17 cellular contexts compared by ENCODE assay signal in the genomic region with DNA sequence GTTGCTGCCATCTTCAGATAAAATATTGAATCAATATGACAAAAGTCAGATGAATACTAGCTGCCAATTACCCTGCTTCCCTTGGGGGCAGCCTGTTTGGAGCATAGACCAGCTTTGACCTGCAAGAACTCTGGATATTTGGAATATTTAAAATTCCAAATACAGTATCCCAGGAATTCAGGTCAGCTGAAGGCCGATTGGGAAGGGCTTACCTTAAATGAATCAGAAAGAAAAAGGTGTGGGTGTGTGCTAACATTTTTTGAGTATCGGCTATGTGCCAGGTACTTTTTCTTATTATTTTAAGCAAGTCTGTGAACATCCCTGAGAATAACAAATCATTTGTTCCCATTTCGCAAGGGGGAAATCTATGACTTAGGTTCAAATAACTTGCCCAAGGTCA. TPM values are rescaled to one million over a fixed set of nuclear protein-coding genes. Genes with fewer than 3 reads are reported as not detected.
DNase-seq lines count a peak whose midpoint lies in the region; ATAC-seq and TF ChIP-seq lines count a peak whose summit lies in the region.
"Had no signal": no experiment of that assay in that cellular context is flagged by ENCODE, and none has a peak within 500 bp of the region (broad histone marks: within the 10 kb centered on the region; RNA-seq: fewer than 3 reads in every experiment).

No MANE protein-coding gene starts in this region.

- no peaks in the 10 kb centered on the region for H4K20me1 ChIP-seq in mammary epithelial cell (ENCODE audit: insufficient read depth, low read length)
- no peaks in the 10 kb centered on the region for H4K20me1 ChIP-seq in PC-9 (ENCODE audit: insufficient read depth)

- no peak overlapping the region for H3K9ac ChIP-seq in mammary epithelial cell (ENCODE audit: insufficient read depth, low read length)

- in situ Hi-C loops in mammary epithelial cell (cut with MboI; ENCODE audit: low sequenced_read_pairs in 2 of 2), result no loop called here

- intact Hi-C loops in Caco-2 (cut with micrococcal nuclease; ENCODE audit: unreplicated experiment) (loop anchor here (2.0 kb wide), 1 partner anchor 68 kb away; no protein-coding TSS in a partner anchor), mammary epithelial cell (cut with micrococcal nuclease) (loop anchor here (5.0 to 10.0 kb wide), 2 partner anchors 68 to 514 kb away; no protein-coding TSS in a partner anchor), aorta (cut with DNase I) (no loop called here), PC-9 (cut with micrococcal nuclease; ENCODE audit: unreplicated experiment) (no loop called here)

- peak overlapping the region; percentile 89 for H2AFZ ChIP-seq in mammary epithelial cell (ENCODE audit: low read depth, low read length)
- no peak overlapping the region for H2AFZ ChIP-seq in PC-9

- peak overlapping the region; percentile 17 for H3K27ac ChIP-seq in mammary epithelial cell (ENCODE audit: insufficient read depth, low read depth, low read length)
- H3K27ac ChIP-seq in aorta (ENCODE audit: low read depth in 1 of 2, low read length in 2 of 2), result no peak overlapping the region
- H3K27ac ChIP-seq in PC-9, result no peak overlapping the region
- H3K27ac ChIP-seq: right atrium auricular region had no signal

- 0% methylated on average over 3 of the region's 3 CpGs for WGBS in mammary epithelial cell (ENCODE audit: low coverage, missing lambda C conversion rate)
- 86 to 92% methylated on average over 3 of the region's 3 CpGs for WGBS in aorta, 2 donors

- no peaks in the 10 kb centered on the region for H3F3A ChIP-seq in PC-9 (ENCODE audit: insufficient read depth, low read depth)

- no peaks in the 10 kb centered on the region for H3K9me3 Mint-ChIP-seq in Caco-2 (ENCODE audit: unreplicated experiment)
- H3K9me3 Mint-ChIP-seq in neural crest cell, result peaks cover 4% of the 10 kb centered on the region

- H3K36me3 ChIP-seq in Caco-2 (ENCODE audit: control insufficient read depth, insufficient read depth, low read length) (no peaks in the 10 kb centered on the region), mammary epithelial cell (ENCODE audit: insufficient read depth, low read length) (no peaks in the 10 kb centered on the region), aorta (ENCODE audit: control insufficient read depth in 1 of 2, insufficient read depth in 2 of 2, low read length in 1 of 2) (no peaks in the 10 kb centered on the region), PC-9 (ENCODE audit: low read depth) (no peaks in the 10 kb centered on the region)
- H3K36me3 ChIP-seq: heart right ventricle, right atrium auricular region had no signal

- dilution Hi-C loops in mammary epithelial cell (cut with HindIII; ENCODE audit: low sequenced_read_pairs), result no loop called here

- H3K79me2 ChIP-seq in mammary epithelial cell (ENCODE audit: insufficient read depth, low read length) (no peaks in the 10 kb centered on the region), PC-9 (ENCODE audit: low read depth) (no peaks in the 10 kb centered on the region)

- no peak for TF ChIP-seq CTCF in Caco-2 (IDR thresholded peaks at IDR 0.05; ENCODE audit: insufficient read depth in 1 of 2, low read depth in 1 of 2, low read length in 1 of 2, severe bottlenecking in 1 of 2, unreplicated experiment in 1 of 2)
- TF ChIP-seq CTCF in mammary epithelial cell (conservative IDR thresholded peaks at IDR 0.05 in 1 of 2, IDR thresholded peaks at IDR 0.05 in 1 of 2; ENCODE audit: extremely low read depth in 1 of 2, insufficient read depth in 1 of 2, low read depth in 1 of 2, low read length in 2 of 2), result no peak
- no peak for TF ChIP-seq CTCF in neural crest cell (conservative IDR thresholded peaks at IDR 0.05)
- no peak for TF ChIP-seq CTCF in PC-9 (conservative IDR thresholded peaks at IDR 0.05)

- H3K4me2 ChIP-seq in mammary epithelial cell (ENCODE audit: insufficient read depth, low read depth, low read length) (peak overlapping the region; percentile 31), PC-9 (no peak overlapping the region)

- H3K4me1 Mint-ChIP-seq in Caco-2 (ENCODE audit: low read depth, unreplicated experiment) (peaks cover 35% of the 10 kb centered on the region), neural crest cell (peaks cover 71% of the 10 kb centered on the region)

- H3K9me3 ChIP-seq in Caco-2 (no peaks in the 10 kb centered on the region), mammary epithelial cell (replicated peaks; ENCODE audit: insufficient read depth, low read length) (no peaks in the 10 kb centered on the region), aorta (ENCODE audit: control insufficient read depth, low read length) (no peaks in the 10 kb centered on the region), PC-9 (ENCODE audit: insufficient read depth, low read depth) (no peaks in the 10 kb centered on the region)
- H3K9me3 ChIP-seq: heart right ventricle, right atrium auricular region had no signal

- H3K27me3 Mint-ChIP-seq in Caco-2 (ENCODE audit: insufficient read depth, unreplicated experiment) (no peaks in the 10 kb centered on the region), neural crest cell (ENCODE audit: low read depth) (peaks cover 36% of the 10 kb centered on the region)

- peak; percentile 24 to 47 for DNase-seq in Caco-2
- peak; percentile 19 for DNase-seq in NCI-H226
- DNase-seq in mammary epithelial cell, result peak; percentile 85
- no peak for DNase-seq in neural crest cell (ENCODE audit: low read depth, low spot score)
- DNase-seq in aorta, result no peak
- no peak for DNase-seq in PC-9
- DNase-seq: activated CD4-positive, alpha-beta T cell treated with anti-CD3 and anti-CD28 coated beads, Interleukin-2, amount 50 U/mL, for 48 hours; activated T-cell treated with anti-CD3 and anti-CD28 coated beads, Interleukin-2, amount 50 U/mL, for 1 hour; COR-L47; effector CD8-positive, alpha-beta T cell; heart right ventricle; NCI-H1092 treated with DMSO at 0.1 percent for 48 hours; NCI-H2171 treated with DMSO at 0.1 percent for 48 hours; NCI-H82 had no signal

- no TSS peak for BruUV-seq in Caco-2 (replicated peaks; lab: Mats Ljungman, UMichigan)
- no TSS peak for BruUV-seq in mammary epithelial cell (replicated peaks; lab: Mats Ljungman, UMichigan)
- no TSS peak for BruUV-seq in PC-9 (replicated peaks; lab: Mats Ljungman, UMichigan)

- ATAC-seq in HG02763 (IDR thresholded peaks at IDR 0.05; ENCODE audit: unreplicated experiment), result no peak
- no peak for ATAC-seq in aorta (ENCODE audit: low FRiP score)
- ATAC-seq in GM18909 (IDR thresholded peaks at IDR 0.05; ENCODE audit: poor library complexity, unreplicated experiment), result no peak

- H3K4me3 ChIP-seq in Caco-2 (ENCODE audit: low read depth, low read length), result no peak overlapping the region
- no peak overlapping the region for H3K4me3 ChIP-seq in mammary epithelial cell (replicated peaks in 1 of 3; ENCODE audit: insufficient read depth in 1 of 3, low read depth in 2 of 3, low read length in 3 of 3)
- no peak overlapping the region for H3K4me3 ChIP-seq in aorta (ENCODE audit: low read length in 2 of 2)
- no peak overlapping the region for H3K4me3 ChIP-seq in PC-9
- H3K4me3 ChIP-seq: heart right ventricle, right atrium auricular region had no signal

- CTCF ChIA-PET in Caco-2 (lab: Charles Lee) (interaction anchor here (0.7 kb wide), 1 partner anchor 350 kb away, joined by 3 read pairs; no protein-coding TSS in a partner anchor), mammary epithelial cell (lab: Charles Lee; ENCODE audit: low non-redundant PET) (no interaction called here), PC-9 (lab: Charles Lee) (no interaction called here)

- H3K27ac Mint-ChIP-seq in Caco-2 (ENCODE audit: unreplicated experiment), result peak overlapping the region; percentile 56
- H3K27ac Mint-ChIP-seq in neural crest cell (ENCODE audit: unreplicated experiment), result no peak overlapping the region

- no peaks in the 10 kb centered on the region for H3K9me2 ChIP-seq in PC-9 (ENCODE audit: insufficient read depth)

- H3K4me1 ChIP-seq in Caco-2 (peaks cover 36% of the 10 kb centered on the region), mammary epithelial cell (ENCODE audit: insufficient read depth, low read length) (peaks cover 36% of the 10 kb centered on the region), aorta (ENCODE audit: control insufficient read depth in 1 of 2, insufficient read depth in 2 of 2, low read length in 2 of 2) (no peaks in the 10 kb centered on the region), PC-9 (replicated peaks; ENCODE audit: insufficient read depth) (no peaks in the 10 kb centered on the region)

- POLR2A ChIA-PET in Caco-2 (lab: Charles Lee) (interaction anchor here (0.5 kb wide), 1 partner anchor 197 kb away, joined by 3 read pairs; no protein-coding TSS in a partner anchor), PC-9 (lab: Charles Lee; ENCODE audit: unreplicated experiment) (no interaction called here)

- H3K4me3 Mint-ChIP-seq in Caco-2 (ENCODE audit: unreplicated experiment), result peak overlapping the region; percentile 85
- H3K4me3 Mint-ChIP-seq in neural crest cell, result peak overlapping the region; percentile 77

- H3K27me3 ChIP-seq in Caco-2 (replicated peaks; ENCODE audit: control insufficient read depth, insufficient read depth, low read length) (no peaks in the 10 kb centered on the region), mammary epithelial cell (ENCODE audit: insufficient read depth, low read length) (no peaks in the 10 kb centered on the region), aorta (ENCODE audit: control insufficient read depth in 1 of 2, insufficient read depth in 2 of 2, low read length in 1 of 2) (no peaks in the 10 kb centered on the region), PC-9 (ENCODE audit: insufficient read depth, low read depth) (no peaks in the 10 kb centered on the region)

- H3K36me3 Mint-ChIP-seq in Caco-2 (ENCODE audit: insufficient read depth, unreplicated experiment) (peaks cover 2% of the 10 kb centered on the region), neural crest cell (ENCODE audit: low read depth) (no peaks in the 10 kb centered on the region)

RNA-seq across cellular contexts. Expression of a gene that starts 1.8 kb away (rescaled TPM):
- 14.0 and 16.0 TPM in 2 replicates for total RNA-seq in Caco-2 (2022)
- total RNA-seq in mammary epithelial cell, result 10 to 100 TPM in 1 of 2 donors, 1 to 10 TPM in 1; 7.0 to 20.2 TPM
- polyA plus RNA-seq in mammary epithelial cell, result 0.48 TPM
- polyA minus RNA-seq in mammary epithelial cell, result not detected
- 29.7 and 36.4 TPM in 2 replicates for total RNA-seq in neural crest cell
- total RNA-seq in aorta, result 10 to 100 TPM in 1 of 2 donors, 1 to 10 TPM in 1; 4.2 to 12.8 TPM
- polyA plus RNA-seq in aorta, result 1 to 10 TPM; 1.3 to 3.5 TPM
- 0.37 TPM in 1 of 2 replicates, not detected in the other for total RNA-seq in PC-9 (2021)

Comparison
In these comparisons a context has a peak if more than half of its experiments do, and no peak if none do; other contexts are left out.
1. DNase-seq: peak in Caco-2 (2 of 2), NCI-H226 (single experiment) and mammary epithelial cell (single experiment); none in neural crest cell (single experiment), aorta (0 of 2) and PC-9 (0 of 2).
2. intact Hi-C loops: an anchor here in Caco-2 (2.0 kb wide) and mammary epithelial cell (5.0 to 10.0 kb wide); none called in aorta and PC-9.